33 cellular contexts compared by ENCODE assay signal in the genomic region with DNA sequence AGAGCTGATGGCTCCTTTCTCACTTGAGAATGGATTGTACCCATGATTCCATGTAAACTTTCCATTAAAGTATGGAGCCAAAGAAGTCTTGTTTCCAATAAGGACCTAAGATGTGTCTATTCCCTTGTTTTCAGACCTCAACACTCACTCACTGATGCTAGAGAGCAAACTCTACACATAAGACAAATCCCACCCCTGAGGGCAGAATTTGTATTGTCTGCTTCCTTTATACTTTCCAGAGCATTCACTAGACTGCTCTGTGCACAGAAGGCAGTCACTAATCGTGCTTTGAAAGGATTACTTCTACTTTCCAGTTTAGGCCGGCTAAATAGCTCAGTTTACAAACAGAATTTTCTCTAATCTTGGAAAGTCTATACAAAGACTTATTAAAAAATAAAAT. TPM values are rescaled to one million over a fixed set of nuclear protein-coding genes. Genes with fewer than 3 reads are reported as not detected.
"Had no signal": no experiment of that assay in that cellular context is flagged by ENCODE, and none has a peak within 500 bp of the region (broad histone marks: within the 10 kb centered on the region; RNA-seq: fewer than 3 reads in every experiment).

No MANE protein-coding gene starts in this region.

- H3K9me3 Mint-ChIP-seq: activated CD4-positive, alpha-beta T cell treated with anti-CD3 and anti-CD28 coated beads, Interleukin-2, amount 10 ng/mL, durations not matched to agents 24 days and 14 days; activated naive CD8-positive, alpha-beta T cell treated with anti-CD3 and anti-CD28 coated beads for 36 hours; activated T-helper 17 cell treated with anti-CD3 and anti-CD28 coated beads, Interleukin-2, amount 50 U/mL, for 72 hours had no signal

- H3K4me3 ChIP-seq: SJCRH30, SK-N-MC had no signal

- H3K27me3 ChIP-seq: SJCRH30 had no signal

- DNase-seq: activated CD4-positive, alpha-beta T cell treated with anti-CD3 and anti-CD28 coated beads, Interleukin-2, amount 10 ng/mL, durations not matched to agents 24 days and 14 days; activated CD4-positive, alpha-beta T cell treated with anti-CD3 and anti-CD28 coated beads, Interleukin-2, amount 50 U/mL, for 4 hours; activated effector memory CD4-positive, alpha-beta T cell treated with anti-CD3 and anti-CD28 coated beads, Interleukin-2, amount 50 U/mL, for 16 hours; activated naive CD4-positive, alpha-beta T cell; activated naive CD4-positive, alpha-beta T cell treated with anti-CD3 and anti-CD28 coated beads, Interleukin-2, amount 50 U/mL, for 16 hours; activated naive CD8-positive, alpha-beta T cell treated with anti-CD3 and anti-CD28 coated beads for 36 hours; activated T-cell treated with anti-CD3 and anti-CD28 coated beads, Interleukin-2, amount 50 U/mL, for 48 hours; amniotic stem cell; aorta; NCI-H1092 treated with DMSO at 0.1 percent for 48 hours; NCI-H1417; NCI-H146; NCI-H187; NCI-H2029 treated with DMSO at 0.1 percent for 48 hours; NCI-H2107; NCI-H2171; NCI-H2227 treated with DMSO at 0.1 percent for 48 hours; NCI-H446; NCI-H510A treated with DMSO at 0.1 percent for 48 hours; NCI-H526 treated with DMSO at 0.1 percent for 48 hours; NCI-H774; SHP77; SJCRH30; T1000 had no signal

- H3K4me3 Mint-ChIP-seq: activated CD4-positive, alpha-beta T cell treated with anti-CD3 and anti-CD28 coated beads, Interleukin-2, amount 10 ng/mL, durations not matched to agents 24 days and 14 days; activated naive CD8-positive, alpha-beta T cell treated with anti-CD3 and anti-CD28 coated beads for 36 hours; activated T-helper 17 cell treated with anti-CD3 and anti-CD28 coated beads, Interleukin-2, amount 50 U/mL, for 72 hours had no signal

- H3K4me1 ChIP-seq: SJCRH30 had no signal

- H3K36me3 Mint-ChIP-seq: activated naive CD8-positive, alpha-beta T cell treated with anti-CD3 and anti-CD28 coated beads for 36 hours had no signal

- H3K36me3 ChIP-seq: SJCRH30 had no signal

- H3K27ac Mint-ChIP-seq: activated CD4-positive, alpha-beta T cell treated with anti-CD3 and anti-CD28 coated beads, Interleukin-2, amount 10 ng/mL, durations not matched to agents 24 days and 14 days; activated naive CD8-positive, alpha-beta T cell treated with anti-CD3 and anti-CD28 coated beads for 36 hours had no signal

- H3K27ac ChIP-seq: SJCRH30, SK-N-MC had no signal

- H3K9me3 ChIP-seq: SJCRH30 had no signal

- ATAC-seq: activated T-helper 17 cell treated with anti-CD3 and anti-CD28 coated beads, Interleukin-2, amount 50 U/mL, for 72 hours; Panc1 had no signal

- H3K27me3 Mint-ChIP-seq: activated CD4-positive, alpha-beta T cell treated with anti-CD3 and anti-CD28 coated beads, Interleukin-2, amount 10 ng/mL, durations not matched to agents 24 days and 14 days; activated naive CD8-positive, alpha-beta T cell treated with anti-CD3 and anti-CD28 coated beads for 36 hours; activated T-helper 17 cell treated with anti-CD3 and anti-CD28 coated beads, Interleukin-2, amount 50 U/mL, for 72 hours had no signal

RNA-seq across cellular contexts. Expression of a gene that starts 12.1 kb away (rescaled TPM):
- total RNA-seq: activated CD4-positive, alpha-beta T cell treated with anti-CD3 and anti-CD28 coated beads, Interleukin-2, amount 10 ng/mL, durations not matched to agents 24 days and 14 days; activated CD8-positive, alpha-beta memory T cell treated with anti-CD3 and anti-CD28 coated beads for 36 hours; activated naive CD8-positive, alpha-beta T cell treated with anti-CD3 and anti-CD28 coated beads for 36 hours; activated T-helper 17 cell treated with anti-CD3 and anti-CD28 coated beads, Interleukin-2, amount 50 U/mL, for 72 hours; aorta; cardiac septum; M059J; RPMI7951; SJCRH30; T-helper 1 cell treated with Interleukin-12 subunit alpha and Interleukin-12 subunit beta and Interleukin-4 antibody, amounts not matched to agents 30 ng/mL and 1 ng/mL, for 36 hours; T-helper 2 cell treated with Interferon-gamma antibody and Interleukin-4, amounts not matched to agents 100 ng/mL and 5 ng/mL, for 36 hours had no signal
